Comparison of ENCODE assay signal across 8 cellular contexts in genomic region chr12:33455096-33455495, GRCh38. TPM values are rescaled to one million over a fixed set of nuclear protein-coding genes. Genes with fewer than 3 reads are reported as not detected.
"Had no signal": no experiment of that assay in that cellular context is flagged by ENCODE, and none has a peak within 500 bp of the region (broad histone marks: within the 10 kb centered on the region; RNA-seq: fewer than 3 reads in every experiment).

No MANE protein-coding gene starts in this region.

- H3K27me3 Mint-ChIP-seq: IgD-negative memory B cell had no signal

- H3K27ac ChIP-seq: HL-60 had no signal

- H3K4me1 Mint-ChIP-seq: IgD-negative memory B cell had no signal

- DNase-seq: IMR-90, KBM-7, KG1 had no signal

- H3K27ac Mint-ChIP-seq: IgD-negative memory B cell had no signal

- H3K4me3 Mint-ChIP-seq: IgD-negative memory B cell had no signal

- H3K36me3 Mint-ChIP-seq: IgD-negative memory B cell had no signal

- H3K4me3 ChIP-seq: K562 had no signal

RNA-seq across cellular contexts. Expression of gene SYT10, which starts 15.5 kb away (rescaled TPM):
- total RNA-seq: HepG2, HT-29, IMR-90 had no signal
- polyA plus RNA-seq: HepG2, IgD-negative memory B cell, IMR-90 had no signal
